Comparison of ENCODE assay signal across 12 cellular contexts in genomic region chr18:75544496-75544895, GRCh38.
DNase-seq lines count a peak whose midpoint lies in the region; ATAC-seq and TF ChIP-seq lines count a peak whose summit lies in the region.
"Had no signal": no experiment of that assay in that cellular context is flagged by ENCODE, and none has a peak within 500 bp of the region (broad histone marks: within the 10 kb centered on the region; RNA-seq: fewer than 3 reads in every experiment).

No MANE protein-coding gene starts in this region.

- no peaks in the 10 kb centered on the region for H3K36me3 ChIP-seq in SJSA1
- H3K36me3 ChIP-seq in skeletal muscle satellite cell (ENCODE audit: insufficient read depth, low read length), result no peaks in the 10 kb centered on the region
- H3K36me3 ChIP-seq: Peyer's patch, suprapubic skin had no signal

- H3K4me2 ChIP-seq in skeletal muscle satellite cell (ENCODE audit: low read length), result peak overlapping the region; percentile 49

- H3K9me3 ChIP-seq in SJSA1 (replicated peaks) (no peaks in the 10 kb centered on the region), skeletal muscle satellite cell (replicated peaks; ENCODE audit: low read length) (no peaks in the 10 kb centered on the region)
- H3K9me3 ChIP-seq: Peyer's patch, suprapubic skin had no signal

- DNase-seq in GM04504 (ENCODE audit: low read depth) (peak; percentile 76), SJSA1 (ENCODE audit: low read depth in 1 of 2, low spot score in 2 of 2) (peak in 1 of 2 experiments; percentile 61), fibroblast of mammary gland (ENCODE audit: low read depth) (peak; percentile 78), mucosa of gallbladder (ENCODE audit: low spot score) (no peak), SHP77 treated with DMSO at 0.1 percent for 48 hours (lab: John Stamatoyannopoulos, UW) (no peak)
- DNase-seq: activated B cell treated with CpG ODN at 0.5 μM for 24 hours; CD4-positive, alpha-beta T cell; H9; Peyer's patch had no signal

- no peak overlapping the region for H3K4me3 ChIP-seq in SJSA1
- no peak overlapping the region for H3K4me3 ChIP-seq in fibroblast of mammary gland (ENCODE audit: control insufficient read depth, low read depth, low read length)
- no peak overlapping the region for H3K4me3 ChIP-seq in skeletal muscle satellite cell (ENCODE audit: low read length)
- H3K4me3 ChIP-seq: Peyer's patch, suprapubic skin had no signal

- H3K27me3 ChIP-seq in SJSA1 (replicated peaks) (no peaks in the 10 kb centered on the region), skeletal muscle satellite cell (ENCODE audit: control insufficient read depth, insufficient read depth, low read length) (no peaks in the 10 kb centered on the region)
- H3K27me3 ChIP-seq: Peyer's patch, suprapubic skin had no signal

- TF ChIP-seq CTCF in fibroblast of mammary gland (conservative IDR thresholded peaks at IDR 0.05; ENCODE audit: control insufficient read depth, insufficient read depth, low read depth, low read length), result no peak

- peak overlapping the region; percentile 12; the same call in 1 of the 2 replicates for H3K27ac ChIP-seq in SJSA1
- H3K27ac ChIP-seq: Peyer's patch, suprapubic skin had no signal

- H3K4me1 ChIP-seq in SJSA1 (replicated peaks) (peaks cover 18% of the 10 kb centered on the region), skeletal muscle satellite cell (ENCODE audit: control insufficient read depth, insufficient read depth, low read length) (peaks cover 13% of the 10 kb centered on the region)
- H3K4me1 ChIP-seq: Peyer's patch had no signal

- no peak for ATAC-seq in GM18868 (IDR thresholded peaks at IDR 0.05; ENCODE audit: unreplicated experiment)

- no peak overlapping the region for H3K9ac ChIP-seq in skeletal muscle satellite cell (ENCODE audit: low read depth, low read length)

Comparison
In these comparisons a context has a peak if more than half of its experiments do, and no peak if none do; other contexts are left out.
1. DNase-seq: peak in GM04504 (single experiment) and fibroblast of mammary gland (single experiment); none in mucosa of gallbladder (single experiment) and SHP77 treated with DMSO at 0.1 percent for 48 hours (single experiment).